Comparison of ENCODE assay signal across 1 cellular context in the genomic region with DNA sequence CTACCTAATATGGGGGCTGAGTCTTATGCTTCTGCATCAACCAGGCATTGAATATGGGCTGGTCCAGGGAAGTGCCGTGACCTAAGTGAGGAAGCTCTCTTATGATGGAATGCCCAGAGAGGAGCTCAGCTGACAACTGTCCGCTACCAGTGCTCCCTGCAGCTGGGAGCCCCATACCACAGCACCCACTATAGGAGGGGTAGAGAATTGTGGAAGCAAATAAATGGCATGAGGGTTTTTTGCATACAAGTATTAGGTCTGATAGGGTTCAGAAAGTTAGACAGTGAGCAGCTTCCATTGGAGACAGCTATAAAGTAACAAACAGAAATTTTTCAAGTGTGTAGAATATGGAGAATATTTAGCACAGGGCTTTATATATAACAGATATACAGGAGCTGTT.
TF ChIP-seq lines count a peak whose summit lies in the region.

No MANE protein-coding gene starts in this region.

TF ChIP-seq in GM12878, 131 proteins besides CTCF, POLR2A, EP300 and RAD21:
- TF ChIP-seq, protein P1, sequence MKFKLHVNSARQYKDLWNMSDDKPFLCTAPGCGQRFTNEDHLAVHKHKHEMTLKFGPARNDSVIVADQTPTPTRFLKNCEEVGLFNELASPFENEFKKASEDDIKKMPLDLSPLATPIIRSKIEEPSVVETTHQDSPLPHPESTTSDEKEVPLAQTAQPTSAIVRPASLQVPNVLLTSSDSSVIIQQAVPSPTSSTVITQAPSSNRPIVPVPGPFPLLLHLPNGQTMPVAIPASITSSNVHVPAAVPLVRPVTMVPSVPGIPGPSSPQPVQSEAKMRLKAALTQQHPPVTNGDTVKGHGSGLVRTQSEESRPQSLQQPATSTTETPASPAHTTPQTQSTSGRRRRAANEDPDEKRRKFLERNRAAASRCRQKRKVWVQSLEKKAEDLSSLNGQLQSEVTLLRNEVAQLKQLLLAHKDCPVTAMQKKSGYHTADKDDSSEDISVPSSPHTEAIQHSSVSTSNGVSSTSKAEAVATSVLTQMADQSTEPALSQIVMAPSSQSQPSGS (IDR thresholded peaks at IDR 0.05; ENCODE audit: low read length), result no peak
- TF ChIP-seq EED (IDR thresholded peaks at IDR 0.05; ENCODE audit: low read depth), result no peak
- TF ChIP-seq WRNIP1 (IDR thresholded peaks at IDR 0.05; ENCODE audit: borderline replicate concordance, low read depth, low read length), result no peak
- no peak for TF ChIP-seq GATAD2B (conservative IDR thresholded peaks at IDR 0.05; ENCODE audit: low read depth)
- no peak for TF ChIP-seq SREBF2 (IDR thresholded peaks at IDR 0.05; ENCODE audit: low read length)
- TF ChIP-seq, protein P2, sequence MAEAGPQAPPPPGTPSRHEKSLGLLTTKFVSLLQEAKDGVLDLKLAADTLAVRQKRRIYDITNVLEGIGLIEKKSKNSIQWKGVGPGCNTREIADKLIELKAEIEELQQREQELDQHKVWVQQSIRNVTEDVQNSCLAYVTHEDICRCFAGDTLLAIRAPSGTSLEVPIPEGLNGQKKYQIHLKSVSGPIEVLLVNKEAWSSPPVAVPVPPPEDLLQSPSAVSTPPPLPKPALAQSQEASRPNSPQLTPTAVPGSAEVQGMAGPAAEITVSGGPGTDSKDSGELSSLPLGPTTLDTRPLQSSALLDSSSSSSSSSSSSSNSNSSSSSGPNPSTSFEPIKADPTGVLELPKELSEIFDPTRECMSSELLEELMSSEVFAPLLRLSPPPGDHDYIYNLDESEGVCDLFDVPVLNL (IDR thresholded peaks at IDR 0.05; ENCODE audit: low read depth, low read length), result no peak
- TF ChIP-seq, protein P3, sequence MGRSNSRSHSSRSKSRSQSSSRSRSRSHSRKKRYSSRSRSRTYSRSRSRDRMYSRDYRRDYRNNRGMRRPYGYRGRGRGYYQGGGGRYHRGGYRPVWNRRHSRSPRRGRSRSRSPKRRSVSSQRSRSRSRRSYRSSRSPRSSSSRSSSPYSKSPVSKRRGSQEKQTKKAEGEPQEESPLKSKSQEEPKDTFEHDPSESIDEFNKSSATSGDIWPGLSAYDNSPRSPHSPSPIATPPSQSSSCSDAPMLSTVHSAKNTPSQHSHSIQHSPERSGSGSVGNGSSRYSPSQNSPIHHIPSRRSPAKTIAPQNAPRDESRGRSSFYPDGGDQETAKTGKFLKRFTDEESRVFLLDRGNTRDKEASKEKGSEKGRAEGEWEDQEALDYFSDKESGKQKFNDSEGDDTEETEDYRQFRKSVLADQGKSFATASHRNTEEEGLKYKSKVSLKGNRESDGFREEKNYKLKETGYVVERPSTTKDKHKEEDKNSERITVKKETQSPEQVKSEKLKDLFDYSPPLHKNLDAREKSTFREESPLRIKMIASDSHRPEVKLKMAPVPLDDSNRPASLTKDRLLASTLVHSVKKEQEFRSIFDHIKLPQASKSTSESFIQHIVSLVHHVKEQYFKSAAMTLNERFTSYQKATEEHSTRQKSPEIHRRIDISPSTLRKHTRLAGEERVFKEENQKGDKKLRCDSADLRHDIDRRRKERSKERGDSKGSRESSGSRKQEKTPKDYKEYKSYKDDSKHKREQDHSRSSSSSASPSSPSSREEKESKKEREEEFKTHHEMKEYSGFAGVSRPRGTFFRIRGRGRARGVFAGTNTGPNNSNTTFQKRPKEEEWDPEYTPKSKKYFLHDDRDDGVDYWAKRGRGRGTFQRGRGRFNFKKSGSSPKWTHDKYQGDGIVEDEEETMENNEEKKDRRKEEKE (IDR thresholded peaks at IDR 0.05), result no peak
- TF ChIP-seq TCF12 (IDR thresholded peaks at IDR 0.05; ENCODE audit: low read depth, low read length), result no peak
- TF ChIP-seq, protein P4, sequence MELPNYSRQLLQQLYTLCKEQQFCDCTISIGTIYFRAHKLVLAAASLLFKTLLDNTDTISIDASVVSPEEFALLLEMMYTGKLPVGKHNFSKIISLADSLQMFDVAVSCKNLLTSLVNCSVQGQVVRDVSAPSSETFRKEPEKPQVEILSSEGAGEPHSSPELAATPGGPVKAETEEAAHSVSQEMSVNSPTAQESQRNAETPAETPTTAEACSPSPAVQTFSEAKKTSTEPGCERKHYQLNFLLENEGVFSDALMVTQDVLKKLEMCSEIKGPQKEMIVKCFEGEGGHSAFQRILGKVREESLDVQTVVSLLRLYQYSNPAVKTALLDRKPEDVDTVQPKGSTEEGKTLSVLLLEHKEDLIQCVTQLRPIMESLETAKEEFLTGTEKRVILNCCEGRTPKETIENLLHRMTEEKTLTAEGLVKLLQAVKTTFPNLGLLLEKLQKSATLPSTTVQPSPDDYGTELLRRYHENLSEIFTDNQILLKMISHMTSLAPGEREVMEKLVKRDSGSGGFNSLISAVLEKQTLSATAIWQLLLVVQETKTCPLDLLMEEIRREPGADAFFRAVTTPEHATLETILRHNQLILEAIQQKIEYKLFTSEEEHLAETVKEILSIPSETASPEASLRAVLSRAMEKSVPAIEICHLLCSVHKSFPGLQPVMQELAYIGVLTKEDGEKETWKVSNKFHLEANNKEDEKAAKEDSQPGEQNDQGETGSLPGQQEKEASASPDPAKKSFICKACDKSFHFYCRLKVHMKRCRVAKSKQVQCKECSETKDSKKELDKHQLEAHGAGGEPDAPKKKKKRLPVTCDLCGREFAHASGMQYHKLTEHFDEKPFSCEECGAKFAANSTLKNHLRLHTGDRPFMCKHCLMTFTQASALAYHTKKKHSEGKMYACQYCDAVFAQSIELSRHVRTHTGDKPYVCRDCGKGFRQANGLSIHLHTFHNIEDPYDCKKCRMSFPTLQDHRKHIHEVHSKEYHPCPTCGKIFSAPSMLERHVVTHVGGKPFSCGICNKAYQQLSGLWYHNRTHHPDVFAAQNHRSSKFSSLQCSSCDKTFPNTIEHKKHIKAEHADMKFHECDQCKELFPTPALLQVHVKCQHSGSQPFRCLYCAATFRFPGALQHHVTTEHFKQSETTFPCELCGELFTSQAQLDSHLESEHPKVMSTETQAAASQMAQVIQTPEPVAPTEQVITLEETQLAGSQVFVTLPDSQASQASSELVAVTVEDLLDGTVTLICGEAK (IDR thresholded peaks at IDR 0.05; ENCODE audit: borderline replicate concordance), result no peak
- TF ChIP-seq SMAD5 (IDR thresholded peaks at IDR 0.05; ENCODE audit: low read depth), result no peak
- no peak for TF ChIP-seq FOS (IDR thresholded peaks at IDR 0.05; ENCODE audit: borderline replicate concordance, extremely low read depth, insufficient read length)
- no peak for TF ChIP-seq PAX8 (IDR thresholded peaks at IDR 0.05)
- TF ChIP-seq, protein P5, sequence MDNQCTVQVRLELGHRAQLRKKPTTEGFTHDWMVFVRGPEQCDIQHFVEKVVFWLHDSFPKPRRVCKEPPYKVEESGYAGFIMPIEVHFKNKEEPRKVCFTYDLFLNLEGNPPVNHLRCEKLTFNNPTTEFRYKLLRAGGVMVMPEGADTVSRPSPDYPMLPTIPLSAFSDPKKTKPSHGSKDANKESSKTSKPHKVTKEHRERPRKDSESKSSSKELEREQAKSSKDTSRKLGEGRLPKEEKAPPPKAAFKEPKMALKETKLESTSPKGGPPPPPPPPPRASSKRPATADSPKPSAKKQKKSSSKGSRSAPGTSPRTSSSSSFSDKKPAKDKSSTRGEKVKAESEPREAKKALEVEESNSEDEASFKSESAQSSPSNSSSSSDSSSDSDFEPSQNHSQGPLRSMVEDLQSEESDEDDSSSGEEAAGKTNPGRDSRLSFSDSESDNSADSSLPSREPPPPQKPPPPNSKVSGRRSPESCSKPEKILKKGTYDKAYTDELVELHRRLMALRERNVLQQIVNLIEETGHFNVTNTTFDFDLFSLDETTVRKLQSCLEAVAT (IDR thresholded peaks at IDR 0.05), result no peak
- TF ChIP-seq FOXM1 (IDR thresholded peaks at IDR 0.05; ENCODE audit: low read depth, low read length), result no peak
- TF ChIP-seq BMI1 (IDR thresholded peaks at IDR 0.05; ENCODE audit: borderline replicate concordance), result no peak
- TF ChIP-seq LARP7 (IDR thresholded peaks at IDR 0.05), result no peak
- no peak for TF ChIP-seq SIN3A (IDR thresholded peaks at IDR 0.05; ENCODE audit: low read depth, low read length)
TF ChIP-seq in GM12878: peak in this region for 0.
